Comparison of ENCODE assay signal across 8 cellular contexts in the genomic region with DNA sequence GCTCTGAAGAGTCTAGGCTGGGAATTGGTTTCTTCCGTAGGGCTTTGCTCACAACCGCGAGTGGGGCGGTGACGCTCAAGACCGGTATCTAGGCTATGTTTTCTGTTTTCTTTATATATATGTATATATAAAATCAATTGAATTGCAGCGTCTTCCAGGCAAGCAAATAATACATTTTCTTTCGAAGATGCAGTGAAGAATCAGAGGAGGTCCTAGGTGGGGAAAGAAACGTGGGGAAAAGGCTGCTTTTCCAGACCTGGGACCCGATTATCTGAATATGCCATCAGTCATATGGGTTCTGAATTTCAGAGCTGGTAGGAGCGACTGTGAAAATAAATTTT. TPM values are rescaled to one million over a fixed set of nuclear protein-coding genes. Genes with fewer than 3 reads are reported as not detected.
DNase-seq lines count a peak whose midpoint lies in the region; ATAC-seq and TF ChIP-seq lines count a peak whose summit lies in the region.

No MANE protein-coding gene starts in this region.

- H3K36me3 ChIP-seq in body of pancreas (replicated peaks in 1 of 2; ENCODE audit: insufficient read depth in 1 of 2, low read depth in 2 of 2) (no peaks in the 10 kb centered on the region), right lobe of liver (no peaks in the 10 kb centered on the region), thyroid gland (no peaks in the 10 kb centered on the region)

- peak in 1 of 2 donors; percentile 7 for ATAC-seq in activated T-cell treated with anti-CD3 and anti-CD28 coated beads, Interleukin-2, amount 50 U/mL, for 72 hours (replicated peaks in 1 of 2)
- ATAC-seq in body of pancreas (no peak), right lobe of liver (no peak), HG03095 (IDR thresholded peaks at IDR 0.05; ENCODE audit: unreplicated experiment) (no peak)

- intact Hi-C loops in body of pancreas (cut with DNase I) (no loop called here), right lobe of liver (cut with DNase I) (no loop called here), thyroid gland (cut with DNase I) (no loop called here)

- H3K27ac ChIP-seq in body of pancreas: peak overlapping the region; percentile 37 to 73 (median 62)
- peak overlapping the region in 1 of 3 donors; percentile 12 for H3K27ac ChIP-seq in right lobe of liver
- no peak overlapping the region for H3K27ac ChIP-seq in thyroid gland

- TF ChIP-seq POLR2A in body of pancreas (IDR thresholded peaks at IDR 0.05): no peak
- TF ChIP-seq POLR2A in right lobe of liver (IDR thresholded peaks at IDR 0.05): no peak
- TF ChIP-seq POLR2A in thyroid gland (IDR thresholded peaks at IDR 0.05): no peak

- no peaks in the 10 kb centered on the region for H3K36me3 Mint-ChIP-seq in activated T-cell treated with anti-CD3 and anti-CD28 coated beads, Interleukin-2, amount 50 U/mL, for 72 hours (ENCODE audit: insufficient read depth in 2 of 2)

- H3K9me3 ChIP-seq in body of pancreas: no peaks in the 10 kb centered on the region
- no peaks in the 10 kb centered on the region for H3K9me3 ChIP-seq in right lobe of liver
- H3K9me3 ChIP-seq in thyroid gland: no peaks in the 10 kb centered on the region

- H3K27me3 ChIP-seq in body of pancreas: no peaks in the 10 kb centered on the region
- H3K27me3 ChIP-seq in right lobe of liver: no peaks in the 10 kb centered on the region
- H3K27me3 ChIP-seq in thyroid gland: no peaks in the 10 kb centered on the region

- H3K4me1 ChIP-seq in body of pancreas (peaks cover 8% of the 10 kb centered on the region), right lobe of liver (peaks cover 0 to 30% (median 0%) of the 10 kb centered on the region in 4 donors), thyroid gland (peaks cover 0 to 10% of the 10 kb centered on the region in 2 donors)

- WGBS in body of pancreas, 2 donors: 5 to 6% methylated on average over 11 of the region's 11 CpGs
- WGBS in right lobe of liver (ENCODE audit: insufficient coverage, low coverage, low lambda C conversion rate, missing lambda C conversion rate): 6% methylated on average over 11 of the region's 11 CpGs
- WGBS in thyroid gland, 2 donors: 6 to 8% methylated on average over 11 of the region's 11 CpGs

- H3K27ac Mint-ChIP-seq in activated T-cell treated with anti-CD3 and anti-CD28 coated beads, Interleukin-2, amount 50 U/mL, for 72 hours: no peak overlapping the region

- TF ChIP-seq CTCF in body of pancreas (IDR thresholded peaks at IDR 0.05) (no peak), right lobe of liver (IDR thresholded peaks at IDR 0.05) (no peak), thyroid gland (IDR thresholded peaks at IDR 0.05) (no peak)

- peaks cover 18% of the 10 kb centered on the region for H3K4me1 Mint-ChIP-seq in activated T-cell treated with anti-CD3 and anti-CD28 coated beads, Interleukin-2, amount 50 U/mL, for 72 hours (ENCODE audit: low read depth)

- H3K4me3 ChIP-seq in body of pancreas: peak overlapping the region; percentile 43 to 57
- H3K4me3 ChIP-seq in right lobe of liver: peak overlapping the region; percentile 44 to 76 (median 73)
- peak overlapping the region in 2 of 3 donors; percentile 34 to 42 for H3K4me3 ChIP-seq in thyroid gland (replicated peaks in 1 of 3)

- H3K9me3 Mint-ChIP-seq in activated T-cell treated with anti-CD3 and anti-CD28 coated beads, Interleukin-2, amount 50 U/mL, for 72 hours: no peaks in the 10 kb centered on the region

- DNase-seq in activated T-cell treated with anti-CD3 and anti-CD28 coated beads, Interleukin-2, amount 50 U/mL, for 72 hours: no peak
- DNase-seq in activated T-cell treated with anti-CD3 and anti-CD28 coated beads, Interleukin-2, amount 50 U/mL, for 48 hours: no peak
- DNase-seq in body of pancreas: no peak
- DNase-seq in right lobe of liver: no peak
- DNase-seq in thyroid gland: no peak
- DNase-seq in NCI-H1048 (lab: John Stamatoyannopoulos, UW): no peak
- no peak for DNase-seq in activated CD4-positive, CD25-positive, alpha-beta regulatory T cell (lab: John Stamatoyannopoulos, UW)

- peaks cover 48% of the 10 kb centered on the region for H3K27me3 Mint-ChIP-seq in activated T-cell treated with anti-CD3 and anti-CD28 coated beads, Interleukin-2, amount 50 U/mL, for 72 hours (ENCODE audit: low read depth)

- H3K4me3 Mint-ChIP-seq in activated T-cell treated with anti-CD3 and anti-CD28 coated beads, Interleukin-2, amount 50 U/mL, for 72 hours: peak overlapping the region; percentile 83 to 84

RNA-seq across cellular contexts. Expression of a gene that starts 0.7 kb away (rescaled TPM):
- total RNA-seq in activated T-cell treated with anti-CD3 and anti-CD28 coated beads, Interleukin-2, amount 50 U/mL, for 72 hours: under 1 TPM; 0.12 to 0.38 TPM
- total RNA-seq in body of pancreas: 10 to 100 TPM in 1 of 2 donors, 1 to 10 TPM in 1; 9.9 to 11.9 TPM
- total RNA-seq in right lobe of liver: 10 to 100 TPM in 1 of 6 experiments, 1 to 10 TPM in 5; 2.1 to 10.2 (median 5.1) TPM
- total RNA-seq in thyroid gland: 1 to 10 TPM; 2.3 to 6.7 (median 5.1) TPM

Comparison
In these comparisons a context has a peak if more than half of its experiments do, and no peak if none do; other contexts are left out.
1. H3K27ac ChIP-seq: peak in body of pancreas (4 of 4); none in thyroid gland (0 of 3).
2. Peak in every context shown above with its lines, with median percentiles within 50 percentile points of each other: H3K4me3 ChIP-seq.